In genomic region chr13:48653074-48654054, GRCh38 we compare ENCODE assay signal across 8 cellular contexts. TPM values are rescaled to one million over a fixed set of nuclear protein-coding genes. Genes with fewer than 3 reads are reported as not detected.
DNase-seq lines count a peak whose midpoint lies in the region; ATAC-seq and TF ChIP-seq lines count a peak whose summit lies in the region.

CYSLTR2 (plus strand) TSS chr13:48653929; CDS start chr13:48706818, 52,889 bp downstream.

- H3K27ac Mint-ChIP-seq in T-helper 2 cell treated with Interferon-gamma antibody and Interleukin-4, amounts not matched to agents 5 μg/mL and 100 μg/mL, for 36 hours: peak within 1 kb of the TSS; percentile 89
- H3K27ac Mint-ChIP-seq in stimulated activated naive CD8-positive, alpha-beta T cell treated with anti-CD3 and anti-CD28 coated beads, Interleukin-15, Interleukin-2, amounts not matched to agents 100 ng/mL and 50 ng/mL, for 24 hours: peak within 1 kb of the TSS; percentile 85

- peak; percentile 51 for DNase-seq in NCI-H1436 (lab: John Stamatoyannopoulos, UW)
- no peak for DNase-seq in NCI-H1436 treated with DMSO at 0.1 percent for 48 hours (lab: John Stamatoyannopoulos, UW)
- DNase-seq in T-helper 2 cell treated with Interferon-gamma antibody and Interleukin-4, amounts not matched to agents 5 μg/mL and 100 μg/mL, for 36 hours (ENCODE audit: low spot score): peak; percentile 33
- peak in 1 of 2 donors; percentile 24 for DNase-seq in heart right ventricle
- DNase-seq in G401 (ENCODE audit: low spot score): no peak

- in situ Hi-C loops in G401 (cut with HindIII; ENCODE audit: low sequenced_read_pairs): no loop called here

- peaks cover 0 to 52% (median 9%) of the 10 kb centered on the region in 9 donors for H3K4me1 ChIP-seq in heart right ventricle

- intact Hi-C loops in heart right ventricle (cut with DNase I): no loop called here

- no peaks in the 10 kb centered on the region for H3K9me3 Mint-ChIP-seq in T-helper 2 cell treated with Interferon-gamma antibody and Interleukin-4, amounts not matched to agents 5 μg/mL and 100 μg/mL, for 36 hours
- H3K9me3 Mint-ChIP-seq in stimulated activated naive CD8-positive, alpha-beta T cell treated with anti-CD3 and anti-CD28 coated beads, Interleukin-15, Interleukin-2, amounts not matched to agents 100 ng/mL and 50 ng/mL, for 24 hours: no peaks in the 10 kb centered on the region

- peak within 1 kb of the TSS; percentile 82 for H3K4me3 Mint-ChIP-seq in T-helper 2 cell treated with Interferon-gamma antibody and Interleukin-4, amounts not matched to agents 5 μg/mL and 100 μg/mL, for 36 hours
- H3K4me3 Mint-ChIP-seq in stimulated activated naive CD8-positive, alpha-beta T cell treated with anti-CD3 and anti-CD28 coated beads, Interleukin-15, Interleukin-2, amounts not matched to agents 100 ng/mL and 50 ng/mL, for 24 hours: peak within 1 kb of the TSS; percentile 80

- ATAC-seq in HG03108 (IDR thresholded peaks at IDR 0.05; ENCODE audit: unreplicated experiment) (peak; percentile 51), heart right ventricle (peak in 7 of 8 donors; percentile 63 to 77 (median 72)), GM19324 (IDR thresholded peaks at IDR 0.05; ENCODE audit: low FRiP score, unreplicated experiment) (no peak)

- peaks cover 0 to 17% (median 0%) of the 10 kb centered on the region in 7 donors for H3K27me3 ChIP-seq in heart right ventricle

- no peaks in the 10 kb centered on the region for H3K36me3 ChIP-seq in heart right ventricle

- no peaks in the 10 kb centered on the region for H3K36me3 Mint-ChIP-seq in T-helper 2 cell treated with Interferon-gamma antibody and Interleukin-4, amounts not matched to agents 5 μg/mL and 100 μg/mL, for 36 hours (ENCODE audit: low read depth)
- no peaks in the 10 kb centered on the region for H3K36me3 Mint-ChIP-seq in stimulated activated naive CD8-positive, alpha-beta T cell treated with anti-CD3 and anti-CD28 coated beads, Interleukin-15, Interleukin-2, amounts not matched to agents 100 ng/mL and 50 ng/mL, for 24 hours (ENCODE audit: low read depth)

- H3K9me3 ChIP-seq in heart right ventricle: no peaks in the 10 kb centered on the region

- TF ChIP-seq CTCF in heart right ventricle (IDR thresholded peaks at IDR 0.05): no peak

- H3K4me3 ChIP-seq in heart right ventricle: peak within 1 kb of the TSS; percentile 8 to 52 (median 42)

- peak within 1 kb of the TSS; percentile 18 to 84 (median 77) for H3K27ac ChIP-seq in heart right ventricle

- peaks cover 43% of the 10 kb centered on the region for H3K4me1 Mint-ChIP-seq in T-helper 2 cell treated with Interferon-gamma antibody and Interleukin-4, amounts not matched to agents 5 μg/mL and 100 μg/mL, for 36 hours (ENCODE audit: low read depth)
- peaks cover 31% of the 10 kb centered on the region for H3K4me1 Mint-ChIP-seq in stimulated activated naive CD8-positive, alpha-beta T cell treated with anti-CD3 and anti-CD28 coated beads, Interleukin-15, Interleukin-2, amounts not matched to agents 100 ng/mL and 50 ng/mL, for 24 hours (ENCODE audit: low read depth)

- 32 to 39% methylated on average over 3 of the region's 3 CpGs for WGBS in heart right ventricle, 2 donors

- no peaks in the 10 kb centered on the region for H3K27me3 Mint-ChIP-seq in T-helper 2 cell treated with Interferon-gamma antibody and Interleukin-4, amounts not matched to agents 5 μg/mL and 100 μg/mL, for 36 hours (ENCODE audit: low read depth)
- no peaks in the 10 kb centered on the region for H3K27me3 Mint-ChIP-seq in stimulated activated naive CD8-positive, alpha-beta T cell treated with anti-CD3 and anti-CD28 coated beads, Interleukin-15, Interleukin-2, amounts not matched to agents 100 ng/mL and 50 ng/mL, for 24 hours

RNA-seq across cellular contexts. Expression of gene CYSLTR2, which starts in this region (rescaled TPM):
- 10 to 100 TPM in 1 of 10 donors, 1 to 10 TPM in 9; 2.1 to 10.7 (median 6.2) TPM for total RNA-seq in heart right ventricle
- polyA plus RNA-seq in heart right ventricle: 1 to 10 TPM; 1.1 to 9.9 TPM
- total RNA-seq in G401 (2014; rRNA removed; shearing (Covaris generic)): not detected in 2 replicates

Comparison
In these comparisons a context has a peak if more than half of its experiments do, and no peak if none do; other contexts are left out.
1. DNase-seq: peak in NCI-H1436 (single experiment) and T-helper 2 cell treated with Interferon-gamma antibody and Interleukin-4, amounts not matched to agents 5 μg/mL and 100 μg/mL, for 36 hours (single experiment); none in NCI-H1436 treated with DMSO at 0.1 percent for 48 hours (single experiment) and G401 (single experiment).